9 cellular contexts compared by ENCODE assay signal in genomic region chr6:158853872-158854213, GRCh38. TPM values are rescaled to one million over a fixed set of nuclear protein-coding genes. Genes with fewer than 3 reads are reported as not detected.
A peak's percentile ranks its signal among the peaks of the same experiment; 100 is the strongest.
DNase-seq lines count a peak whose midpoint lies in the region; ATAC-seq, FAIRE-seq and TF ChIP-seq lines count a peak whose summit lies in the region.
"Had no signal": no experiment of that assay in that cellular context is flagged by ENCODE, and none has a peak within 500 bp of the region (broad histone marks: within the 10 kb centered on the region; RNA-seq: fewer than 3 reads in every experiment).

No MANE protein-coding gene starts in this region.

- SMC1A ChIA-PET in GM12878 (lab: Charles Lee; ENCODE audit: uncharacterized antibody, unreplicated experiment) = interaction anchor here (0.8 to 3.4 kb wide), 11 partner anchors 15 to 204 kb away, joined by 3 to 39 read pairs (median 3); partner anchors contain the start of genes EZR and SYTL3

- H3K23ac ChIP-seq in mesendoderm (ENCODE audit: low read length) = no peak overlapping the region

- peak overlapping the region; percentile 94 for H3K18ac ChIP-seq in mesendoderm (ENCODE audit: low read length)

- no peak for TF ChIP-seq RAD21 in HepG2 (CRISPR knock-in tag; IDR thresholded peaks at IDR 0.05)
- no peak for TF ChIP-seq RAD21 in GM12878 (IDR thresholded peaks at IDR 0.05; ENCODE audit: insufficient read depth, low read depth, low read length)

- H2BK5ac ChIP-seq in mesendoderm (ENCODE audit: low read length) = peak overlapping the region; percentile 72

- TF ChIP-seq CTCF in HepG2 (CRISPR knock-in tag; IDR thresholded peaks at IDR 0.05) = no peak
- no peak for TF ChIP-seq CTCF in right lobe of liver (IDR thresholded peaks at IDR 0.05)
- no peak for TF ChIP-seq CTCF in GM12878 (IDR thresholded peaks at IDR 0.05 in 2 of 3, conservative IDR thresholded peaks at IDR 0.05 in 1 of 3; ENCODE audit: control insufficient read depth in 2 of 3, extremely low read depth in 1 of 3, insufficient read depth in 1 of 3, low read depth in 3 of 3, low read length in 3 of 3)

- H3K4ac ChIP-seq in mesendoderm (ENCODE audit: low read depth, low read length) = peak overlapping the region; percentile 82

- H4K20me1 ChIP-seq in HepG2 (ENCODE audit: insufficient read depth, low read length) = no peaks in the 10 kb centered on the region
- no peaks in the 10 kb centered on the region for H4K20me1 ChIP-seq in GM12878 (ENCODE audit: control insufficient read depth, insufficient read depth)

- H3K9ac ChIP-seq in HepG2 (ENCODE audit: insufficient read depth, low read depth, low read length) = no peak overlapping the region
- H3K9ac ChIP-seq in GM12878 (ENCODE audit: control insufficient read depth, insufficient read depth, low read length) = peak overlapping the region; percentile 32; the same call in 1 of the 2 replicates
- peak overlapping the region; percentile 53 for H3K9ac ChIP-seq in mesendoderm (ENCODE audit: low read length)

- no TSS peak for BruUV-seq in HepG2 (replicated peaks; lab: Mats Ljungman, UMichigan)
- BruUV-seq in GM12878 (replicated peaks; lab: Mats Ljungman, UMichigan) = TSS peak; percentile 90

- H3K9me3 ChIP-seq in HepG2 (ENCODE audit: low read length) = no peaks in the 10 kb centered on the region
- no peaks in the 10 kb centered on the region for H3K9me3 ChIP-seq in right lobe of liver
- H3K9me3 ChIP-seq in GM12878 (replicated peaks; ENCODE audit: control insufficient read depth, insufficient read depth, low read length) = no peaks in the 10 kb centered on the region

- H3K4me1 ChIP-seq in HepG2 (ENCODE audit: insufficient read depth, low read length) (peaks cover 45% of the 10 kb centered on the region), right lobe of liver (no peaks in the 10 kb centered on the region), GM12878 (ENCODE audit: control insufficient read depth, insufficient read depth, low read length) (peaks cover 34% of the 10 kb centered on the region), mesendoderm (ENCODE audit: control insufficient read depth, low read depth, low read length) (peaks cover 27% of the 10 kb centered on the region)

- peak overlapping the region; percentile 83 for H3K56ac ChIP-seq in mesendoderm (ENCODE audit: low read length)

- POLR2A ChIA-PET in HepG2 (lab: Yijun Ruan, JAX) = interaction anchor here (2.1 kb wide), 1 partner anchor 34 kb away, joined by 6 read pairs; the partner anchor contains the start of gene EZR
- POLR2A ChIA-PET in GM12878 (lab: Charles Lee) = interaction anchor here (1.0 to 3.4 kb wide), 4 partner anchors 10 to 21 kb away, joined by 3 to 19 read pairs (median 8); no protein-coding TSS in a partner anchor

- H2AFZ ChIP-seq in HepG2 (ENCODE audit: low read length) (no peak overlapping the region), GM12878 (ENCODE audit: control insufficient read depth, low read depth, low read length) (no peak overlapping the region)

- H3K4me3 ChIP-seq in HepG2 (replicated peaks in 1 of 3; ENCODE audit: insufficient read depth in 1 of 3, low read depth in 2 of 3, low read length in 3 of 3) (peak overlapping the region in 2 of 3 experiments; percentile 13 to 43; a peak in 3 of 6 replicates), right lobe of liver (no peak overlapping the region), GM12878 (peak overlapping the region; percentile 1; the same call in 1 of the 2 replicates), mesendoderm (ENCODE audit: low read length) (no peak overlapping the region)

- in situ Hi-C loops in HepG2 (cut with HindIII; ENCODE audit: extremely low pct_ligation_motif_present, low pct_unique_long_range_greater_than_20kb) (no loop called here), GM12878 (cut with MboI) (no loop called here)

- H3K79me2 ChIP-seq in HepG2 (ENCODE audit: insufficient read depth, low read length) = no peaks in the 10 kb centered on the region
- no peaks in the 10 kb centered on the region for H3K79me2 ChIP-seq in GM12878 (ENCODE audit: control insufficient read depth, insufficient read depth, low read length)
- no peaks in the 10 kb centered on the region for H3K79me2 ChIP-seq in mesendoderm (ENCODE audit: control insufficient read depth, insufficient read depth, low read length)

- H3K27ac ChIP-seq in HepG2 (ENCODE audit: extremely low read length, insufficient read depth, low read length) = no peak overlapping the region
- H3K27ac ChIP-seq in right lobe of liver = no peak overlapping the region
- peak overlapping the region; percentile 54 for H3K27ac ChIP-seq in GM12878 (ENCODE audit: control insufficient read depth, insufficient read depth)
- H3K27ac ChIP-seq in mesendoderm (ENCODE audit: low read depth, low read length) = peak overlapping the region; percentile 92

- CTCF ChIA-PET in HepG2 (lab: Yijun Ruan, JAX; ENCODE audit: low intra/inter-chr PET ratio, low total read pairs) (no interaction called here), GM12878 (lab: Yijun Ruan, JAX) (interaction anchor here (0.6 to 3.2 kb wide), 4 partner anchors 13 to 56 kb away, joined by 3 to 13 read pairs (median 3); no protein-coding TSS in a partner anchor)

- FAIRE-seq in HepG2 (lab: Jason Lieb, UNC) = no peak
- FAIRE-seq in GM12878 (lab: Jason Lieb, UNC) = no peak
- FAIRE-seq: H54 had no signal

- intact Hi-C loops in HepG2 (cut with micrococcal nuclease; ENCODE audit: unreplicated experiment) (loop anchor here (5.0 kb wide), 2 partner anchors 37 to 1593 kb away; partner anchors contain the start of gene EZR), right lobe of liver (cut with DNase I) (no loop called here), GM12878 (cut with micrococcal nuclease; ENCODE audit: unreplicated experiment) (no loop called here)

- DNase-seq in HepG2 (ENCODE audit: low spot score) (no peak), right lobe of liver (no peak), GM12878 (ENCODE audit: low read depth, low spot score) (no peak), mesendoderm (no peak), MV-4-11 (lab: John Stamatoyannopoulos, UW) (no peak), dermis blood vessel endothelial cell (no peak), T1000 (lab: John Stamatoyannopoulos, UW) (no peak), mesenteric fat pad (ENCODE audit: low spot score) (no peak)

- H3K27me3 ChIP-seq in HepG2 (ENCODE audit: control insufficient read depth in 1 of 2, insufficient read depth in 2 of 2, low read length in 2 of 2) = peaks cover 4 to 35% of the 10 kb centered on the region in 2 experiments; a peak in 4 of 5 replicates
- H3K27me3 ChIP-seq in right lobe of liver = no peaks in the 10 kb centered on the region
- H3K27me3 ChIP-seq in GM12878 (replicated peaks in 1 of 2; ENCODE audit: control insufficient read depth in 2 of 2, insufficient read depth in 2 of 2, low read length in 1 of 2) = no peaks in the 10 kb centered on the region
- no peaks in the 10 kb centered on the region for H3K27me3 ChIP-seq in mesendoderm (ENCODE audit: insufficient read depth, low read length, poor library complexity)

- RAD21 ChIA-PET in GM12878 (lab: Charles Lee; ENCODE audit: unreplicated experiment) = interaction anchor here (1.0 to 3.0 kb wide), 8 partner anchors 12 to 61 kb away, joined by 3 to 21 read pairs (median 4); partner anchors contain the start of gene EZR

- TF ChIP-seq EP300 in HepG2 (IDR thresholded peaks at IDR 0.05; ENCODE audit: low read depth in 2 of 2, low read length in 2 of 2) = no peak
- TF ChIP-seq EP300 in HepG2 (CRISPR knock-in tag; IDR thresholded peaks at IDR 0.05; ENCODE audit: borderline replicate concordance) = no peak
- TF ChIP-seq EP300 in GM12878 (IDR thresholded peaks at IDR 0.05; ENCODE audit: borderline replicate concordance in 1 of 2, control insufficient read depth in 1 of 2, low read depth in 2 of 2, low read length in 2 of 2) = no peak

- TF ChIP-seq POLR2A in HepG2 (IDR thresholded peaks at IDR 0.05; ENCODE audit: insufficient read depth in 1 of 2, low read depth in 2 of 2, low read length in 2 of 2) = no peak
- TF ChIP-seq POLR2A in right lobe of liver (IDR thresholded peaks at IDR 0.05) = no peak
- TF ChIP-seq POLR2A in GM12878 (IDR thresholded peaks at IDR 0.05; ENCODE audit: low read depth, low read length) = no peak

- peak overlapping the region; percentile 59 for H4K5ac ChIP-seq in mesendoderm (ENCODE audit: low read length)

- H2BK120ac ChIP-seq in mesendoderm (ENCODE audit: low read depth, low read length) = peak overlapping the region; percentile 50

- H3K36me3 ChIP-seq in HepG2 (replicated peaks in 1 of 2; ENCODE audit: control insufficient read depth in 1 of 2, insufficient read depth in 2 of 2, low read length in 2 of 2) = no peaks in the 10 kb centered on the region
- no peaks in the 10 kb centered on the region for H3K36me3 ChIP-seq in right lobe of liver
- no peaks in the 10 kb centered on the region for H3K36me3 ChIP-seq in GM12878 (ENCODE audit: control insufficient read depth in 2 of 2, insufficient read depth in 2 of 2, low read length in 1 of 2)
- no peaks in the 10 kb centered on the region for H3K36me3 ChIP-seq in mesendoderm (ENCODE audit: control insufficient read depth, insufficient read depth, low read length)

- no peak overlapping the region for H2BK15ac ChIP-seq in mesendoderm (replicated peaks; ENCODE audit: low read depth)

- H3K4me2 ChIP-seq in HepG2 (ENCODE audit: low read depth, low read length) = peak overlapping the region; percentile 66
- peak overlapping the region; percentile 61 for H3K4me2 ChIP-seq in GM12878 (ENCODE audit: control insufficient read depth, insufficient read depth)
- H3K4me2 ChIP-seq in mesendoderm (ENCODE audit: low read length) = no peak overlapping the region

- H3K79me1 ChIP-seq in mesendoderm (ENCODE audit: low read length) = no peaks in the 10 kb centered on the region

- 55% methylated on average over 6 of the region's 6 CpGs for WGBS in HepG2 (ENCODE audit: low lambda C conversion rate)
- 81% methylated on average over 4 of the region's 6 CpGs for WGBS in right lobe of liver (ENCODE audit: insufficient coverage, low coverage, low lambda C conversion rate, missing lambda C conversion rate)
- 28% methylated on average over 6 of the region's 6 CpGs for WGBS in GM12878 (ENCODE audit: insufficient coverage, insufficient replicate concordance, low lambda C conversion rate, missing lambda C conversion rate)
- WGBS in mesendoderm (ENCODE audit: extremely low coverage, insufficient coverage, low lambda C conversion rate) = no CpG with 5 or more reads among the region's 6 CpGs

- peak overlapping the region; percentile 2 for H2AK5ac ChIP-seq in mesendoderm (ENCODE audit: low read length)

- H4K8ac ChIP-seq in mesendoderm (ENCODE audit: low read depth, low read length) = no peak overlapping the region

- no peak for ATAC-seq in HepG2
- ATAC-seq in right lobe of liver = no peak
- no peak for ATAC-seq in GM12878

RNA-seq across cellular contexts. Expression of gene EZR, which starts 34.7 kb away (rescaled TPM):
- total RNA-seq in HepG2 (2016; rRNA removed; fragmentation: Illumina TruSeq; extraction: Trizol) = 60.3 and 75.7 TPM in 2 replicates
- 8.6 and 10.8 TPM in 2 replicates for total RNA-seq in HepG2 (2016; cell fraction: cytosol; rRNA removed; fragmentation: Illumina TruSeq; extraction: Trizol; ENCODE audit: low read depth)
- total RNA-seq in HepG2 (2016; cell fraction: insoluble cytoplasmic fraction; rRNA removed; fragmentation: Illumina TruSeq; extraction: Trizol) = 63.6 and 68.8 TPM in 2 replicates
- total RNA-seq in HepG2 (2016; cell fraction: membrane; rRNA removed; fragmentation: Illumina TruSeq; extraction: Trizol) = 21.2 and 23.3 TPM in 2 replicates
- 35.3 and 38.9 TPM in 2 replicates for total RNA-seq in HepG2 (2016; cell fraction: nucleus; rRNA removed; fragmentation: Illumina TruSeq; extraction: Trizol)
- 34.7 and 36.8 TPM in 2 replicates for polyA plus RNA-seq in HepG2 (2011; rRNA removed)
- polyA plus RNA-seq in HepG2 (2011; cell fraction: cytosol; rRNA removed) = 34.1 and 34.2 TPM in 2 replicates
- polyA plus RNA-seq in HepG2 (2011; cell fraction: nucleus; rRNA removed) = 25.0 and 25.8 TPM in 2 replicates
- 18.5 and 28.6 TPM in 2 replicates for polyA plus RNA-seq in HepG2 (2012)
- 5.0 and 5.1 TPM in 2 replicates for polyA plus RNA-seq in HepG2 (2016; cell fraction: cytosol; fragmentation: Illumina TruSeq; extraction: Trizol; ENCODE audit: low read depth)
- polyA plus RNA-seq in HepG2 (2016; cell fraction: insoluble cytoplasmic fraction; fragmentation: Illumina TruSeq; extraction: Trizol; ENCODE audit: low read depth) = 79.1 and 90.3 TPM in 2 replicates
- 12.2 TPM in 2 replicates for polyA plus RNA-seq in HepG2 (2016; cell fraction: membrane; fragmentation: Illumina TruSeq; extraction: Trizol; ENCODE audit: low read depth)
- polyA plus RNA-seq in HepG2 (2016; cell fraction: nucleus; fragmentation: Illumina TruSeq; extraction: Trizol; ENCODE audit: insufficient read depth, low read depth) = 60.9 and 63.5 TPM in 2 replicates
- 45.1 and 93.9 TPM in 2 replicates for polyA minus RNA-seq in HepG2 (2011; rRNA and poly(A)+ RNA removed; ENCODE audit: low replicate concordance)
- polyA minus RNA-seq in HepG2 (2011; cell fraction: cytosol; rRNA and poly(A)+ RNA removed) = 28.8 and 29.4 TPM in 2 replicates
- polyA minus RNA-seq in HepG2 (2011; cell fraction: nucleus; rRNA and poly(A)+ RNA removed) = 17.6 and 19.8 TPM in 2 replicates
- total RNA-seq in right lobe of liver = 100 to 1,000 TPM in 1 of 6 experiments, 10 to 100 TPM in 5; 26.4 to 161 (median 35.9) TPM
- 54.4 and 55.1 TPM in 2 replicates for total RNA-seq in GM12878 (2013; cell fraction: nucleolus; rRNA removed)
- 189 and 200 TPM in 2 replicates for total RNA-seq in GM12878 (2014; rRNA removed)
- 155 and 160 TPM in 2 replicates for total RNA-seq in GM12878 (2014; rRNA removed; fragmentation: Illumina TruSeq; extraction: Trizol)
- 248 and 249 TPM in 2 replicates for total RNA-seq in GM12878 (2021)
- polyA plus RNA-seq in GM12878 (2011; ENCODE audit: low read depth) = 148 TPM
- polyA plus RNA-seq in GM12878 (2011; rRNA removed) = 93.4 and 128 TPM in 2 replicates
- polyA plus RNA-seq in GM12878 (2011; cell fraction: cytosol; rRNA removed) = 112 and 120 TPM in 2 replicates
- polyA plus RNA-seq in GM12878 (2011; cell fraction: nucleus; rRNA removed) = 120 and 221 TPM in 2 replicates
- polyA plus RNA-seq in GM12878 (2012) = 164 and 171 TPM in 2 replicates
- polyA plus RNA-seq in GM12878 (2014; fragmentation: Illumina TruSeq; extraction: Trizol) = 141 and 160 TPM in 2 replicates
- 10 to 100 TPM; 79.1 to 98.6 TPM for polyA plus RNA-seq in GM12878 (2014; fragmentation: Nextera tagmentation; extraction: Ambion mirVana)
- polyA plus RNA-seq in GM12878 (2014; rRNA removed) = 162 and 171 TPM in 2 replicates
- 100 to 1,000 TPM; 277 to 282 TPM for polyA plus RNA-seq in GM12878 (2016; fragmentation: Nextera tagmentation; extraction: Ambion mirVana)
- 93.4 and 100 TPM in 2 replicates for polyA minus RNA-seq in GM12878 (2011; rRNA and poly(A)+ RNA removed)
- polyA minus RNA-seq in GM12878 (2011; cell fraction: cytosol; rRNA and poly(A)+ RNA removed) = 46.6 and 47.4 TPM in 2 replicates
- 24.4 and 59.1 TPM in 2 replicates for polyA minus RNA-seq in GM12878 (2011; cell fraction: nucleus; rRNA and poly(A)+ RNA removed)
- polyA plus RNA-seq in mesendoderm (2013, experiment 1 of 2) = 145 TPM
- polyA plus RNA-seq in mesendoderm (2013, experiment 2 of 2) = 153 TPM
- total RNA-seq in dermis blood vessel endothelial cell = 90.7 and 105 TPM in 2 replicates
- 43.1 TPM for total RNA-seq in mesenteric fat pad

Comparison
In these comparisons a context has a peak if more than half of its experiments do, and no peak if none do; other contexts are left out.
1. H3K4me3 ChIP-seq: peak in HepG2 (2 of 3) and GM12878 (single experiment); none in right lobe of liver (0 of 3) and mesendoderm (single experiment).
2. H3K27ac ChIP-seq: peak in GM12878 (single experiment) and mesendoderm (single experiment); none in HepG2 (single experiment) and right lobe of liver (0 of 3).